ENCODE assay signal across 9 cellular contexts in the genomic region with DNA sequence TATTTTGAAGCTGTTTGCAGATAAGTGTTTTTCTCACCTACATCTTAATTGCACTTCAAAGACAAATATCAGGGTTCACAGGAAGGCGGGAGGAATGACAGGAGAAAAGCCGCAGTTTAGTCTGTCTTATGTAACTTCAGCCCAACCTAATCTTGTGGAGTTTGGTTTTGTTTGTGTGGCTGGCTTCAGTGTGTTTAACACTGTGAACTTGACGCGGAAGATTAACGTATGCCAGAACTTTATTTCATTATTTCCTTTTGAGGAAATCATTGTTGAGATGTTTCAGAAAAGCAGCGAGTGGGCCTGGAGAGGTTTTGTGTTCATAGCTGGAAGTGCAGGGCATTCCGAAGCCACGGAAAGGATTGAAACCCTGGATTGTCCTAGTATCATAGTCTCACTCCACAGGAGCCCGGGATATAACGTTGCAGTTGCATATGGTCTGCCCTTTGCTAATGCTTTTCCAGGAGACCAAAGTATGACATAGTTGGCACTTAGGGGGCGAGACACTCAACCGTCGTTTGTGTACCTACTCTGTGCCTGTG. TPM values are rescaled to one million over a fixed set of nuclear protein-coding genes. Genes with fewer than 3 reads are reported as not detected.
DNase-seq lines count a peak whose midpoint lies in the region; ATAC-seq and TF ChIP-seq lines count a peak whose summit lies in the region.
"Had no signal": no experiment of that assay in that cellular context is flagged by ENCODE, and none has a peak within 500 bp of the region (broad histone marks: within the 10 kb centered on the region; RNA-seq: fewer than 3 reads in every experiment).

No MANE protein-coding gene starts in this region.

- H3K4me3 Mint-ChIP-seq in HFFc6: peak overlapping the region; percentile 88
- H3K4me3 Mint-ChIP-seq in activated naive CD8-positive, alpha-beta T cell treated with anti-CD3 and anti-CD28 coated beads for 36 hours: peak overlapping the region; percentile 77
- H3K4me3 Mint-ChIP-seq in stimulated activated naive CD8-positive, alpha-beta T cell treated with anti-CD3 and anti-CD28 coated beads, Interleukin-15, amount 100 ng/mL, for 72 hours: peak overlapping the region; percentile 79 to 80

- peak overlapping the region; percentile 64; the same call in 1 of the 2 replicates for H3K4me3 ChIP-seq in BE2C (ENCODE audit: low read depth, low read length)
- peak overlapping the region; percentile 70 for H3K4me3 ChIP-seq in kidney epithelial cell (ENCODE audit: low read depth, low read length)

- peaks cover 2% of the 10 kb centered on the region; the same call in 1 of the 2 replicates for H3K27me3 Mint-ChIP-seq in HFFc6 (ENCODE audit: insufficient read depth)
- H3K27me3 Mint-ChIP-seq in activated naive CD8-positive, alpha-beta T cell treated with anti-CD3 and anti-CD28 coated beads for 36 hours: peaks cover 37% of the 10 kb centered on the region
- H3K27me3 Mint-ChIP-seq in stimulated activated naive CD8-positive, alpha-beta T cell treated with anti-CD3 and anti-CD28 coated beads, Interleukin-15, amount 100 ng/mL, for 72 hours: peaks cover 31% of the 10 kb centered on the region

- H3K36me3 ChIP-seq in BE2C: no peaks in the 10 kb centered on the region
- no peaks in the 10 kb centered on the region for H3K36me3 ChIP-seq in kidney epithelial cell (ENCODE audit: control insufficient read depth, insufficient read depth, low read length)

- DNase-seq in BE2C (no peak), HFFc6 (peak; percentile 19), kidney epithelial cell (ENCODE audit: low read depth) (no peak), superior temporal gyrus (ENCODE audit: extremely low spot score) (no peak)
- DNase-seq in activated naive CD8-positive, alpha-beta T cell treated with anti-CD3 and anti-CD28 coated beads for 36 hours: no peak
- DNase-seq in stimulated activated naive CD8-positive, alpha-beta T cell treated with anti-CD3 and anti-CD28 coated beads, Interleukin-15, amount 100 ng/mL, for 72 hours: no peak

- no peaks in the 10 kb centered on the region for H3K9me3 ChIP-seq in BE2C

- peak overlapping the region; percentile 78; the same call in 1 of the 2 replicates for H3K27ac Mint-ChIP-seq in HFFc6
- no peak overlapping the region for H3K27ac Mint-ChIP-seq in activated naive CD8-positive, alpha-beta T cell treated with anti-CD3 and anti-CD28 coated beads for 36 hours
- no peak overlapping the region for H3K27ac Mint-ChIP-seq in stimulated activated naive CD8-positive, alpha-beta T cell treated with anti-CD3 and anti-CD28 coated beads, Interleukin-15, amount 100 ng/mL, for 72 hours

- TF ChIP-seq CTCF in BE2C (IDR thresholded peaks at IDR 0.05; ENCODE audit: low read depth, low read length): no peak
- TF ChIP-seq CTCF in HFFc6 (IDR thresholded peaks at IDR 0.05): no peak
- no peak for TF ChIP-seq CTCF in kidney epithelial cell (IDR thresholded peaks at IDR 0.05; ENCODE audit: insufficient read depth, low read length, poor library complexity, severe bottlenecking)

- H3K9me3 Mint-ChIP-seq in HFFc6: no peaks in the 10 kb centered on the region
- no peaks in the 10 kb centered on the region for H3K9me3 Mint-ChIP-seq in activated naive CD8-positive, alpha-beta T cell treated with anti-CD3 and anti-CD28 coated beads for 36 hours
- H3K9me3 Mint-ChIP-seq in stimulated activated naive CD8-positive, alpha-beta T cell treated with anti-CD3 and anti-CD28 coated beads, Interleukin-15, amount 100 ng/mL, for 72 hours: no peaks in the 10 kb centered on the region

- H3K36me3 Mint-ChIP-seq in HFFc6 (ENCODE audit: low read depth): no peaks in the 10 kb centered on the region
- H3K36me3 Mint-ChIP-seq in activated naive CD8-positive, alpha-beta T cell treated with anti-CD3 and anti-CD28 coated beads for 36 hours: no peaks in the 10 kb centered on the region

- H3K27me3 ChIP-seq in BE2C: peaks cover 35% of the 10 kb centered on the region
- no peaks in the 10 kb centered on the region for H3K27me3 ChIP-seq in kidney epithelial cell (ENCODE audit: control insufficient read depth, insufficient read depth, low read length)

- no peak for ATAC-seq in stimulated activated naive CD8-positive, alpha-beta T cell treated with anti-CD3 and anti-CD28 coated beads, Interleukin-15, amount 100 ng/mL, for 72 hours
- ATAC-seq in HG03432 (IDR thresholded peaks at IDR 0.05; ENCODE audit: unreplicated experiment) (no peak), HG02588 (IDR thresholded peaks at IDR 0.05; ENCODE audit: unreplicated experiment) (no peak)
- ATAC-seq: HCT116 had no signal

- peaks cover 53% of the 10 kb centered on the region for H3K4me1 Mint-ChIP-seq in HFFc6 (ENCODE audit: low read depth)
- H3K4me1 Mint-ChIP-seq in activated naive CD8-positive, alpha-beta T cell treated with anti-CD3 and anti-CD28 coated beads for 36 hours: peaks cover 36% of the 10 kb centered on the region
- peaks cover 40% of the 10 kb centered on the region for H3K4me1 Mint-ChIP-seq in stimulated activated naive CD8-positive, alpha-beta T cell treated with anti-CD3 and anti-CD28 coated beads, Interleukin-15, amount 100 ng/mL, for 72 hours

- no peaks in the 10 kb centered on the region; the same call in 1 of the 2 replicates for H3K4me1 ChIP-seq in BE2C

RNA-seq across cellular contexts. Expression of gene PELI2, which starts 2.0 kb away (rescaled TPM):
- 2.7 TPM for polyA plus RNA-seq in BE2C (2012; ENCODE audit: insufficient read depth, insufficient read length, low read depth)
- total RNA-seq in HFFc6 (2021; fragmentation: NEBNext Ultra II Directional; extraction: Animal tissue kit (Norgen Biotek cat#: 25700)): 1 to 10 TPM in 5 of 6 experiments, under 1 TPM in 1; 0.69 to 5.9 (median 4.6) TPM
- total RNA-seq in activated naive CD8-positive, alpha-beta T cell treated with anti-CD3 and anti-CD28 coated beads for 36 hours: 1 to 10 TPM; 2.1 to 2.5 TPM
- 4.8 and 8.8 TPM in 2 replicates for total RNA-seq in kidney epithelial cell
